Comparison of ENCODE assay signal across 27 cellular contexts in the genomic region with DNA sequence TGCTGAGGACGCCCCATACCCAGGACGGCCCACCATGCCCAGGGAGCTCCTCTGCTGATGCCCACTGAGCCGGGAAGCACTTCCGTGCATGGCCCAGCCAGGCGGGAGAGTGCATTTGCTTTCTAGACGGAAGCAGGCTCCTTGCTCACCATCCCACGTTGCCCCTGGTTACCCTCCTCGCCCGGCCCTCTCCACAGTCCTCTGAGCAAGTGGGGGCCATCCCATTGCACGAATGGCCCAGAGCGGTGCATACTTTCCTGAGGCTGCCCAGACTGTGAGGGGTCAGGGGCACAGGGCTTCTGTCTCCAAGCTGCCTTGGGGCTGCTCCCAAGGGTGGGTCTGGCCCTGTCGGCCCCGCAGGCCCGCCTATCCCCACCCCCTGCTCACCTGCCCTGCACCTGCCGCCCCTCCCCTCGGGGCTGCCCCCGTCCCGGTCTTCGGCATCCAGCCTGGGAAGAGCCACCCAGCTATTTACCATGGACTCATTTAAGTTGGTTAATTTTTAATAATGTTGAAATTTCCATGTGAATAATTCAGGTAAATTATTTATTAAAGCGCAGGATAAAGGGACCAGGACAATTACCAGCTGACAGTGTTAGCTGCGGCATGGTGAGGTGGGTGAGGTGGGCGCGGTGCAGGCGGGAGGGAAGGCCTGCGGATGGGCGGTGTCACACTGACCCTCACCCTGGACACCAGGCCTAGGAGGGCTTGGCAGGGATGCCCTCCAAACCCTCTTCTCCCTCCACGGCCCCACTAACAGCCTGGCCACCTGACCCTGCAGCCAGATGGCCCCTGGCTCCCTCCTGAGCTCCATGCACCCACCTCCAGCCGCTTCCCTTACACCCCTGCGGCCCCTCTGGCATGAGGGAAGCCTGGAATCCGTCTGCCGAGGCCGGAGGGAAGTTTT.
DNase-seq lines count a peak whose midpoint lies in the region; ATAC-seq and TF ChIP-seq lines count a peak whose summit lies in the region.
"Had no signal": no experiment of that assay in that cellular context is flagged by ENCODE, and none has a peak within 500 bp of the region (broad histone marks: within the 10 kb centered on the region; RNA-seq: fewer than 3 reads in every experiment).

No MANE protein-coding gene starts in this region.

- H3K4me3 ChIP-seq in RWPE2 (ENCODE audit: severe bottlenecking), result no peak overlapping the region
- H3K4me3 ChIP-seq in mucosa of descending colon, result no peak overlapping the region
- H3K4me3 ChIP-seq in upper lobe of right lung, result no peak overlapping the region
- no peak overlapping the region for H3K4me3 ChIP-seq in Karpas-422 (ENCODE audit: low read length)
- H3K4me3 ChIP-seq: BLaER1, esophagus squamous epithelium, gastrocnemius medialis, GM12878, HAP-1, hepatocyte, vagina had no signal

- H2AFZ ChIP-seq in Karpas-422 (ENCODE audit: low read length), result no peak overlapping the region
- H2AFZ ChIP-seq: hepatocyte had no signal

- H3K9ac ChIP-seq in Karpas-422 (ENCODE audit: low read length), result no peak overlapping the region
- H3K9ac ChIP-seq: BLaER1 had no signal

- H3K4me1 ChIP-seq in RWPE2 (ENCODE audit: insufficient read depth, poor library complexity, severe bottlenecking), result no peaks in the 10 kb centered on the region
- peaks cover 6% of the 10 kb centered on the region for H3K4me1 ChIP-seq in mucosa of descending colon (ENCODE audit: low read depth)
- H3K4me1 ChIP-seq in upper lobe of right lung, result no peaks in the 10 kb centered on the region
- H3K4me1 ChIP-seq in Karpas-422 (ENCODE audit: low read length), result no peaks in the 10 kb centered on the region
- H3K4me1 ChIP-seq: Caco-2, esophagus squamous epithelium, gastrocnemius medialis, HAP-1, vagina had no signal

- peaks cover 42% of the 10 kb centered on the region for H3K27me3 ChIP-seq in RWPE2 (ENCODE audit: insufficient read depth, poor library complexity, severe bottlenecking)
- peaks cover 45% of the 10 kb centered on the region for H3K27me3 ChIP-seq in upper lobe of right lung
- no peaks in the 10 kb centered on the region for H3K27me3 ChIP-seq in Karpas-422 (ENCODE audit: low read length)
- H3K27me3 ChIP-seq: BLaER1, hepatocyte, vagina had no signal

- H3K9me3 ChIP-seq in RWPE2 (ENCODE audit: severe bottlenecking) (no peaks in the 10 kb centered on the region), mucosa of descending colon (no peaks in the 10 kb centered on the region), upper lobe of right lung (no peaks in the 10 kb centered on the region), Karpas-422 (ENCODE audit: low read length) (no peaks in the 10 kb centered on the region)
- H3K9me3 ChIP-seq: BLaER1, Caco-2, esophagus squamous epithelium, gastrocnemius medialis, HAP-1, vagina had no signal

- H3K36me3 ChIP-seq in RWPE2 (ENCODE audit: low read depth), result no peaks in the 10 kb centered on the region
- no peaks in the 10 kb centered on the region for H3K36me3 ChIP-seq in mucosa of descending colon (ENCODE audit: low read depth)
- no peaks in the 10 kb centered on the region for H3K36me3 ChIP-seq in upper lobe of right lung
- no peaks in the 10 kb centered on the region for H3K36me3 ChIP-seq in Karpas-422 (ENCODE audit: insufficient read depth, low read length)
- H3K36me3 ChIP-seq: BLaER1, esophagus squamous epithelium, gastrocnemius medialis, HAP-1, vagina had no signal

- intact Hi-C loops in Right ventricle myocardium inferior (cut with DNase I) (no loop called here), left cardiac atrium (cut with DNase I) (no loop called here), mucosa of descending colon (cut with DNase I, micrococcal nuclease) (no loop called here), upper lobe of right lung (cut with DNase I) (no loop called here)

- no peak overlapping the region for H3K4me2 ChIP-seq in Karpas-422 (ENCODE audit: low read depth, low read length, poor library complexity, severe bottlenecking)
- H3K4me2 ChIP-seq: BLaER1, hepatocyte had no signal

- TF ChIP-seq CTCF in RWPE2 (IDR thresholded peaks at IDR 0.05; ENCODE audit: poor library complexity, severe bottlenecking) (no peak), mucosa of descending colon (IDR thresholded peaks at IDR 0.05) (no peak), upper lobe of right lung (IDR thresholded peaks at IDR 0.05) (no peak)

- H3K27ac ChIP-seq in RWPE2 (ENCODE audit: poor library complexity, severe bottlenecking) (no peak overlapping the region), upper lobe of right lung (no peak overlapping the region), Karpas-422 (ENCODE audit: low read length) (no peak overlapping the region)
- H3K27ac ChIP-seq: BLaER1, esophagus squamous epithelium, gastrocnemius medialis, hepatocyte, vagina had no signal

- H4K20me1 ChIP-seq in Karpas-422 (ENCODE audit: insufficient read depth, low read depth, low read length), result no peaks in the 10 kb centered on the region
- H4K20me1 ChIP-seq: BLaER1 had no signal

- DNase-seq in Right ventricle myocardium inferior (ENCODE audit: missing footprints), result peak; percentile 34
- DNase-seq in left cardiac atrium, result no peak
- DNase-seq in RWPE2 (ENCODE audit: low spot score), result peak; percentile 65
- DNase-seq in mucosa of descending colon, result peak in 1 of 3 donors; percentile 34
- peak; percentile 40 for DNase-seq in upper lobe of right lung
- DNase-seq in Karpas-422, result no peak
- DNase-seq in GF-D8 (lab: John Stamatoyannopoulos, UW), result no peak
- DNase-seq: activated CD8-positive, alpha-beta T cell treated with anti-CD3 and anti-CD28 coated beads for 36 hours; Caco-2; cortex of kidney; endodermal cell; esophagus squamous epithelium; gastrocnemius medialis; immature natural killer cell; NCI-H1092; NCI-H2029; NCI-H82; SIG-M5; stimulated activated CD4-positive, alpha-beta T cell treated with anti-CD3 and anti-CD28 coated beads, Interleukin-2, amount 100 ng/mL, for 48 hours had no signal

- no peaks in the 10 kb centered on the region for H3K79me2 ChIP-seq in Karpas-422 (ENCODE audit: low read length)
- H3K79me2 ChIP-seq: hepatocyte had no signal

- ATAC-seq in Right ventricle myocardium inferior, result no peak
- no peak for ATAC-seq in left cardiac atrium
- no peak for ATAC-seq in RWPE2 (ENCODE audit: low read depth)
- ATAC-seq in mucosa of descending colon, result peak; percentile 10
- ATAC-seq in upper lobe of right lung, result peak; percentile 7
- no peak for ATAC-seq in GM19328 (IDR thresholded peaks at IDR 0.05; ENCODE audit: unreplicated experiment)
- ATAC-seq: activated CD4-positive, CD25-positive, alpha-beta regulatory T cell treated with anti-CD3 and anti-CD28 coated beads, Interleukin-2, amount 50 U/mL, for 24 hours; activated CD8-positive, alpha-beta T cell treated with anti-CD3 and anti-CD28 coated beads for 36 hours; gastrocnemius medialis; GM12878; stimulated activated memory B cell treated with anti-CD40 and anti-IgM and Interleukin-4, amounts not matched to agents 10 μg/mL and 1 μg/mL and 100 μg/mL, for 72 hours had no signal

- no peaks in the 10 kb centered on the region for H3K9me2 ChIP-seq in Karpas-422 (replicated peaks; ENCODE audit: insufficient read depth, low read length)

Comparison
In these comparisons a context has a peak if more than half of its experiments do, and no peak if none do; other contexts are left out.
1. DNase-seq: peak in Right ventricle myocardium inferior (single experiment), RWPE2 (single experiment) and upper lobe of right lung (single experiment); none in left cardiac atrium (single experiment), Karpas-422 (single experiment) and GF-D8 (single experiment).
2. ATAC-seq: peak in mucosa of descending colon (single experiment) and upper lobe of right lung (single experiment); none in Right ventricle myocardium inferior (single experiment), left cardiac atrium (0 of 2), RWPE2 (single experiment) and GM19328 (single experiment).